ENCODE assay signal across 8 cellular contexts in the genomic region with DNA sequence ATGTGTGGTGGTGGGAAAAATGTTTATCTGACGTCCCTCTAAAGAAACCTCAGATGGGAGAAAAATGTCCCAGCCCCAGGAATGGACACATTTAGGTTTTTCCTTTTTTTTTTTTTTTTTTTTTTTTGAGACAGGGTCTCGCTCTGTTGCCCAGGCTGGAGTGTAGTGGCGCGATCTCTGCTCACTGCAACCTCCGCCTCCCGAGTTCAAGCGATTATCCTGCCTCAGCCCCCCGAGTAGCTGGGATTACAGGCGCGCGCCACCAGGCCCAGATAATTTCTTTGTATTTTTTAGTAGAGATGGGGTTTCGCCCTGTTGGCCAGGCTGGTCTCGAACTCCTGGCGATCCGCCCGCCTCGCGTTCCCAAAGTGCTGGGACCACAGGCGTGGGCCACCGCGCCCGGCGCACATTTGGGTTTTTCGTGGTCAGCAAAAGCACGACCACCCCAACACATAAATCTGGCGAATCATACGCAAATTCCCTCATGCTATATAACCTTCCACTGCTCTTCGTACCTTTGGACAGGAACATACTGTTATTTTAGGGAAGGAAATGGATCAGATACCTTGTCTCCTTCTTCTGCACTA. TPM values are rescaled to one million over a fixed set of nuclear protein-coding genes. Genes with fewer than 3 reads are reported as not detected.
A peak's percentile ranks its signal among the peaks of the same experiment; 100 is the strongest.
DNase-seq lines count a peak whose midpoint lies in the region; ATAC-seq and TF ChIP-seq lines count a peak whose summit lies in the region.
"Not testable (repeated sequence)": the region's sequence is repeated elsewhere in the genome, so short reads cannot be mapped to it uniquely, and the experiment has no call there.

No MANE protein-coding gene starts in this region.

- peak overlapping the region; percentile 91 for H3K4me2 ChIP-seq in parathyroid adenoma (ENCODE audit: low read length)

- DNase-seq in Daoy (ENCODE audit: low read depth) (peak; percentile 32), NOMO-1 treated with DMSO at 0.1 percent for 48 hours (lab: John Stamatoyannopoulos, UW; ENCODE audit: unreplicated experiment) (peak; percentile 71)
- DNase-seq in activated CD8-positive, alpha-beta T cell treated with anti-CD3 and anti-CD28 coated beads, Interleukin-2, amount 10 ng/mL, durations not matched to agents 7 days and 5 days = peak; percentile 33

- H3K9ac ChIP-seq in parathyroid adenoma = not testable (repeated sequence)

- peak overlapping the region; percentile 90 for H3K27ac Mint-ChIP-seq in activated CD8-positive, alpha-beta T cell treated with anti-CD3 and anti-CD28 coated beads, Interleukin-2, amount 10 ng/mL, durations not matched to agents 7 days and 5 days
- peak overlapping the region; percentile 89 for H3K27ac Mint-ChIP-seq in dendritic cell treated with granulocyte-macrophage colony-stimulating factor and Interleukin-4, amounts not matched to agents 40 ng/mL and 50 ng/mL, for 4 days

- not testable (repeated sequence) for H3K27me3 ChIP-seq in parathyroid adenoma (ENCODE audit: control insufficient read depth, insufficient read depth, low read length)

- not testable (repeated sequence) for TF ChIP-seq CTCF in parathyroid adenoma (IDR thresholded peaks at IDR 0.05)

- intact Hi-C loops in dendritic cell treated with granulocyte-macrophage colony-stimulating factor and Interleukin-4, amounts not matched to agents 40 ng/mL and 50 ng/mL, for 4 days (cut with micrococcal nuclease) = loop anchor here (1.0 kb wide), 1 partner anchor 11 kb away; no protein-coding TSS in a partner anchor

- H3K9me3 Mint-ChIP-seq in activated CD8-positive, alpha-beta T cell treated with anti-CD3 and anti-CD28 coated beads, Interleukin-2, amount 10 ng/mL, durations not matched to agents 7 days and 5 days (ENCODE audit: insufficient read depth); dendritic cell treated with granulocyte-macrophage colony-stimulating factor and Interleukin-4, amounts not matched to agents 40 ng/mL and 50 ng/mL, for 4 days: not testable (repeated sequence)

- peak; percentile 0 for ATAC-seq in HG02678 (IDR thresholded peaks at IDR 0.05; ENCODE audit: unreplicated experiment)
- peak; percentile 20 for ATAC-seq in activated CD8-positive, alpha-beta T cell treated with anti-CD3 and anti-CD28 coated beads, Interleukin-2, amount 10 ng/mL, durations not matched to agents 7 days and 5 days

- not testable (repeated sequence) for H3K27me3 Mint-ChIP-seq in activated CD8-positive, alpha-beta T cell treated with anti-CD3 and anti-CD28 coated beads, Interleukin-2, amount 10 ng/mL, durations not matched to agents 7 days and 5 days (ENCODE audit: low read depth); dendritic cell treated with granulocyte-macrophage colony-stimulating factor and Interleukin-4, amounts not matched to agents 40 ng/mL and 50 ng/mL, for 4 days

- not testable (repeated sequence) for H3K4me1 ChIP-seq in parathyroid adenoma

- POLR2A ChIA-PET in activated CD8-positive, alpha-beta T cell treated with anti-CD3 and anti-CD28 coated beads, Interleukin-2, amount 10 ng/mL, durations not matched to agents 7 days and 5 days (lab: Charles Lee) = interaction anchor here (0.6 to 3.8 kb wide), 11 partner anchors 11 to 1181 kb away, joined by 3 to 48 read pairs (median 3); a partner anchor contains a TSS

- H3K27ac ChIP-seq in parathyroid adenoma = peak overlapping the region; percentile 48
- peak overlapping the region; percentile 66 for H3K27ac ChIP-seq in temporal lobe (ENCODE audit: low read depth, low read length)

- H3K4me1 Mint-ChIP-seq in activated CD8-positive, alpha-beta T cell treated with anti-CD3 and anti-CD28 coated beads, Interleukin-2, amount 10 ng/mL, durations not matched to agents 7 days and 5 days (ENCODE audit: low read depth) = peaks cover 49% of the 10 kb centered on the region
- peaks cover 14% of the 10 kb centered on the region for H3K4me1 Mint-ChIP-seq in dendritic cell treated with granulocyte-macrophage colony-stimulating factor and Interleukin-4, amounts not matched to agents 40 ng/mL and 50 ng/mL, for 4 days (ENCODE audit: low read depth)

- H3K4me3 ChIP-seq in iPS-18c (ENCODE audit: insufficient read depth, low read depth, low read length) (peak overlapping the region; percentile 97), parathyroid adenoma (ENCODE audit: low read depth, low read length) (peak overlapping the region; percentile 82)

- CTCF ChIA-PET in activated CD8-positive, alpha-beta T cell treated with anti-CD3 and anti-CD28 coated beads, Interleukin-2, amount 10 ng/mL, durations not matched to agents 7 days and 5 days (lab: Charles Lee) = interaction anchor here (0.9 to 5.1 kb wide), 3 partner anchors 11 to 537 kb away, joined by 3 to 39 read pairs (median 4); no protein-coding TSS in a partner anchor

- not testable (repeated sequence) for H3K36me3 ChIP-seq in parathyroid adenoma (ENCODE audit: control insufficient read depth, insufficient read depth, low read length)

- H3K36me3 Mint-ChIP-seq in activated CD8-positive, alpha-beta T cell treated with anti-CD3 and anti-CD28 coated beads, Interleukin-2, amount 10 ng/mL, durations not matched to agents 7 days and 5 days (ENCODE audit: low read depth) = peaks cover 24% of the 10 kb centered on the region
- peaks cover 50% of the 10 kb centered on the region for H3K36me3 Mint-ChIP-seq in dendritic cell treated with granulocyte-macrophage colony-stimulating factor and Interleukin-4, amounts not matched to agents 40 ng/mL and 50 ng/mL, for 4 days (ENCODE audit: low read depth)

- peak overlapping the region; percentile 99 for H2AFZ ChIP-seq in parathyroid adenoma

- H3K79me2 ChIP-seq in parathyroid adenoma = not testable (repeated sequence)

- H3K4me3 Mint-ChIP-seq in activated CD8-positive, alpha-beta T cell treated with anti-CD3 and anti-CD28 coated beads, Interleukin-2, amount 10 ng/mL, durations not matched to agents 7 days and 5 days = peak overlapping the region; percentile 88
- peak overlapping the region; percentile 92 for H3K4me3 Mint-ChIP-seq in dendritic cell treated with granulocyte-macrophage colony-stimulating factor and Interleukin-4, amounts not matched to agents 40 ng/mL and 50 ng/mL, for 4 days

- H3K9me3 ChIP-seq in iPS-18c (ENCODE audit: control insufficient read depth, insufficient read depth, low read length); parathyroid adenoma (ENCODE audit: control insufficient read depth, low read length): not testable (repeated sequence)

RNA-seq across cellular contexts. Expression of a gene that starts 0.5 kb away (rescaled TPM):
- total RNA-seq in Daoy (2014; rRNA removed; shearing (Covaris generic)) = 91.3 and 117 TPM in 2 replicates
- total RNA-seq in activated CD8-positive, alpha-beta T cell treated with anti-CD3 and anti-CD28 coated beads, Interleukin-2, amount 10 ng/mL, durations not matched to agents 7 days and 5 days = 10 to 100 TPM; 48.2 to 53.9 TPM
- 46.2 TPM for total RNA-seq in temporal lobe

RNA-seq across cellular contexts. Expression of a gene that starts 0.6 kb away (rescaled TPM):
- total RNA-seq in Daoy (2014; rRNA removed; shearing (Covaris generic)) = 15.9 and 20.3 TPM in 2 replicates
- 1 to 10 TPM; 8.4 to 9.5 TPM for total RNA-seq in activated CD8-positive, alpha-beta T cell treated with anti-CD3 and anti-CD28 coated beads, Interleukin-2, amount 10 ng/mL, durations not matched to agents 7 days and 5 days
- total RNA-seq in temporal lobe = 6.6 TPM

Comparison
In these comparisons a context has a peak if more than half of its experiments do, and no peak if none do; other contexts are left out.
1. Peak in every context shown above with its lines: DNase-seq, ATAC-seq, H3K4me3 ChIP-seq and H3K27ac ChIP-seq.